In the genomic region with DNA sequence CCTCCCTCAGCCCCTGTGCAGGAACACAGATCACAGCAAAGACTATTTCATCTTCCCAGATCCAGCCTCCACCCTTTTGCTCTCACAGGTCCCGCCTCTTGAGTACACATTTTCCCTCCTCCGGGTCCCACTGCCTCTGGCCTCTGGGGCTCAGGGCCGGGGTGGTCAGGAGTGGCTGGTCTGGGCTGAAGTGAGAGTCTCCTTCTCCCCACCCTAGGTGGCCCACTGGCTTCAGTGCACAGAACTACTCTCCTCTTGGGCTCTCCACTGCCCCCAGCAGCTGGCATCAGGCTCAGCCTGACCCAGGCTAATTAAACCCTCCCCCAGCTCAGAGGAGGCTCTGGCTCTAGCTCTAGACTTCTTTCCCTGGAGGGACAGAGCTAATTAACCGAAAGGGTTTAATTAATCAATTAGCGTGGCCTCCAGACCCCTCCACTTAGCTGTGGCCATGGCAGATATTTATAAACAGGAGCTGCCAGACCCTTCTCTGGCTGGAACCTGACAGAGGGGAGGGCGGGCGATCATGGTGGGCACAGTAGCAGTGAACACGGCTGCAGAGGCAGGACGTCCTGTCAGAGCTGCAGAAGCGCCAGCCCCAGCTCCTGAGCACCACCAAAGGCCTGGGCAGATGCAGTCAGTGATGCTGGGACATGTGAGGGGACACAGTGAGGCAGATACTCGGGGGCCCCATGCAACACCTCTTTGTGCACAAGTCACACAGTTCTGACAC, we compare ENCODE assay signal across 10 cellular contexts. TPM values are rescaled to one million over a fixed set of nuclear protein-coding genes. Genes with fewer than 3 reads are reported as not detected.
DNase-seq lines count a peak whose midpoint lies in the region; ATAC-seq, FAIRE-seq and TF ChIP-seq lines count a peak whose summit lies in the region.
"Had no signal": no experiment of that assay in that cellular context is flagged by ENCODE, and none has a peak within 500 bp of the region (broad histone marks: within the 10 kb centered on the region; RNA-seq: fewer than 3 reads in every experiment).

No MANE protein-coding gene starts in this region.

- peak; percentile 35 to 73; a peak in 4 of 6 replicates for ATAC-seq in A549
- no peak for ATAC-seq in GM21529 (IDR thresholded peaks at IDR 0.05; ENCODE audit: unreplicated experiment)

- TF ChIP-seq CTCF in A549 (IDR thresholded peaks at IDR 0.05) (no peak; the same call in 2 of the 3 replicates), bronchial epithelial cell (IDR thresholded peaks at IDR 0.05; ENCODE audit: insufficient read depth, low read length, severe bottlenecking) (peak; percentile 52), kidney epithelial cell (IDR thresholded peaks at IDR 0.05; ENCODE audit: insufficient read depth, low read length, poor library complexity, severe bottlenecking) (peak; percentile 47)

- H3K4me2 ChIP-seq in A549 = no peak overlapping the region

- no peak for FAIRE-seq in A549 (lab: Jason Lieb, UNC)
- no peak for FAIRE-seq in bronchial epithelial cell (lab: Jason Lieb, UNC)

- no peak for TF ChIP-seq POLR2A in A549 (IDR thresholded peaks at IDR 0.05; ENCODE audit: low read length)

- peak overlapping the region in 1 of 2 experiments; percentile 14; a peak in 1 of 6 replicates for H3K27ac ChIP-seq in A549

- H3K4me3 ChIP-seq in A549 = no peak overlapping the region
- no peak overlapping the region for H3K4me3 ChIP-seq in bronchial epithelial cell (ENCODE audit: low read depth, low read length)
- no peak overlapping the region for H3K4me3 ChIP-seq in kidney epithelial cell (ENCODE audit: low read depth, low read length)

- CTCF ChIA-PET in A549 (lab: Yijun Ruan, JAX) = interaction anchor here (1.4 to 2.7 kb wide), 4 partner anchors 11 to 40 kb away, joined by 3 to 16 read pairs (median 10); a partner anchor contains a TSS

- POLR2A ChIA-PET in A549 (lab: Yijun Ruan, JAX) = interaction anchor here (1.1 kb wide), 1 partner anchor 9 kb away, joined by 4 read pairs; no protein-coding TSS in a partner anchor

- no peaks in the 10 kb centered on the region for H3K27me3 ChIP-seq in bronchial epithelial cell (ENCODE audit: control insufficient read depth, insufficient read depth, low read length)
- no peaks in the 10 kb centered on the region for H3K27me3 ChIP-seq in kidney epithelial cell (ENCODE audit: control insufficient read depth, insufficient read depth, low read length)

- peaks cover 12% of the 10 kb centered on the region for H3K4me1 ChIP-seq in A549

- no peak for TF ChIP-seq RAD21 in A549 (conservative IDR thresholded peaks at IDR 0.05 in 1 of 2, IDR thresholded peaks at IDR 0.05 in 1 of 2)

- H3K9me3 ChIP-seq in A549 = no peaks in the 10 kb centered on the region

- 59% methylated on average over 6 of the region's 11 CpGs for WGBS in A549 (ENCODE audit: missing lambda C conversion rate)

- no peak for TF ChIP-seq EP300 in A549 (IDR thresholded peaks at IDR 0.05)

- DNase-seq in A549 (ENCODE audit: low read depth in 1 of 2, low spot score in 1 of 2) = no peak
- peak; percentile 38 for DNase-seq in HT-29 (ENCODE audit: low spot score)
- DNase-seq in bronchial epithelial cell (ENCODE audit: low read depth) = no peak
- DNase-seq in kidney epithelial cell (ENCODE audit: low read depth) = no peak
- DNase-seq in NCI-H2196 treated with DMSO at 0.1 percent for 48 hours (lab: John Stamatoyannopoulos, UW; ENCODE audit: unreplicated experiment) = no peak
- DNase-seq in NCI-H1092 (lab: John Stamatoyannopoulos, UW) = no peak
- DNase-seq in NCI-H2171 (lab: John Stamatoyannopoulos, UW) = no peak
- DNase-seq: activated gamma-delta T cell, DMS79 had no signal

- no peaks in the 10 kb centered on the region for H3K36me3 ChIP-seq in bronchial epithelial cell (ENCODE audit: control insufficient read depth, insufficient read depth, low read length)
- H3K36me3 ChIP-seq in kidney epithelial cell (ENCODE audit: control insufficient read depth, insufficient read depth, low read length) = no peaks in the 10 kb centered on the region

TF ChIP-seq in A549, 52 proteins besides CTCF, POLR2A, EP300 and RAD21:
- TF ChIP-seq, protein P1, sequence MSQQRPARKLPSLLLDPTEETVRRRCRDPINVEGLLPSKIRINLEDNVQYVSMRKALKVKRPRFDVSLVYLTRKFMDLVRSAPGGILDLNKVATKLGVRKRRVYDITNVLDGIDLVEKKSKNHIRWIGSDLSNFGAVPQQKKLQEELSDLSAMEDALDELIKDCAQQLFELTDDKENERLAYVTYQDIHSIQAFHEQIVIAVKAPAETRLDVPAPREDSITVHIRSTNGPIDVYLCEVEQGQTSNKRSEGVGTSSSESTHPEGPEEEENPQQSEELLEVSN (IDR thresholded peaks at IDR 0.05; ENCODE audit: borderline replicate concordance, low read depth) = no peak

RNA-seq across cellular contexts. Expression of a gene that starts 15.1 kb away (rescaled TPM):
- polyA plus RNA-seq in A549 (2011; rRNA removed) (3.9 and 4.4 TPM in 2 replicates), A549 (2017; fragmentation: RNase III; extraction: RNeasy Plus Mini Kit Qiagen cat#74134 plus additional on column Dnase treatment) (4.8 TPM in 3 replicates)
- 8.3 and 11.0 TPM in 2 replicates for polyA plus RNA-seq in A549 (2012; cell fraction: cytosol; rRNA removed)
- 6.8 and 6.9 TPM in 2 replicates for polyA plus RNA-seq in A549 (2012; cell fraction: nucleus; rRNA removed)
- 9.3 and 11.8 TPM in 2 replicates for polyA minus RNA-seq in A549 (2011; rRNA and poly(A)+ RNA removed)
- total RNA-seq in HT-29 (2014; rRNA removed; shearing (Covaris generic)) = 15.7 and 18.5 TPM in 2 replicates
- total RNA-seq in bronchial epithelial cell (38.2 and 42.4 TPM in 2 replicates), kidney epithelial cell (23.5 and 27.7 TPM in 2 replicates)

RNA-seq across cellular contexts. Expression of a gene that starts 45.6 kb away (rescaled TPM):
- polyA plus RNA-seq in A549 (2011; rRNA removed) (808 and 909 TPM in 2 replicates), A549 (2017; fragmentation: RNase III; extraction: RNeasy Plus Mini Kit Qiagen cat#74134 plus additional on column Dnase treatment) (1,098 to 1,170 TPM (median 1,152 TPM) in 3 replicates)
- polyA plus RNA-seq in A549 (2012; cell fraction: cytosol; rRNA removed) = 1,629 and 1,737 TPM in 2 replicates
- polyA plus RNA-seq in A549 (2012; cell fraction: nucleus; rRNA removed) = 758 and 846 TPM in 2 replicates
- 488 and 529 TPM in 2 replicates for polyA minus RNA-seq in A549 (2011; rRNA and poly(A)+ RNA removed)
- 609 and 691 TPM in 2 replicates for total RNA-seq in HT-29 (2014; rRNA removed; shearing (Covaris generic))
- total RNA-seq in bronchial epithelial cell (1,196 and 1,940 TPM in 2 replicates), kidney epithelial cell (2,366 and 2,384 TPM in 2 replicates)

RNA-seq across cellular contexts. Expression of a gene that starts 57.9 kb away (rescaled TPM):
- polyA plus RNA-seq in A549 (2011; rRNA removed) (21.1 and 25.1 TPM in 2 replicates), A549 (2017; fragmentation: RNase III; extraction: RNeasy Plus Mini Kit Qiagen cat#74134 plus additional on column Dnase treatment) (19.9 to 21.4 TPM (median 20.7 TPM) in 3 replicates)
- 41.4 and 48.5 TPM in 2 replicates for polyA plus RNA-seq in A549 (2012; cell fraction: cytosol; rRNA removed)
- polyA plus RNA-seq in A549 (2012; cell fraction: nucleus; rRNA removed) = 73.1 and 85.8 TPM in 2 replicates
- polyA minus RNA-seq in A549 (2011; rRNA and poly(A)+ RNA removed) = 44.2 and 48.5 TPM in 2 replicates
- total RNA-seq in HT-29 (2014; rRNA removed; shearing (Covaris generic)) = 143 and 164 TPM in 2 replicates
- total RNA-seq in bronchial epithelial cell (69.2 and 81.3 TPM in 2 replicates), kidney epithelial cell (59.4 and 69.0 TPM in 2 replicates)
